Comparison of ENCODE assay signal across 11 cellular contexts in the genomic region with DNA sequence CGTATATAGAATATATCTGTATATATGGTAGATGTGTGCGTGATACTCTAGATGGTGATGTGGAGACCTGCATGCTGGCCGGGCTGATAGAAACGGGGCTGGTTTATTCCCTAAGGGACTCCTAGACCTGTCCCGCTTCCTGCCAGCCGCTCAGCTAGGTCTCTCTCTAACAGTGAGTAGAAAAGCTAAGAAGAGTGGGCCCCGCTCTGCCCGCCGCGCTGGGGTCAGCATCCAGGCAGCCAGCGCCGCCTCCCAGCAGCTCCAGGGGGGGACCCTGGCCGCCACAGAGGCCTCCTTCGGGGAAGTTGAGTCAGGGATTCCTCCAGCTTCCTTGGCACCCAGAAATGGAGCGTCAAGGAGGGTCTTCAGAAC. TPM values are rescaled to one million over a fixed set of nuclear protein-coding genes. Genes with fewer than 3 reads are reported as not detected.
DNase-seq lines count a peak whose midpoint lies in the region; ATAC-seq lines count a peak whose summit lies in the region.
"Had no signal": no experiment of that assay in that cellular context is flagged by ENCODE, and none has a peak within 500 bp of the region (broad histone marks: within the 10 kb centered on the region; RNA-seq: fewer than 3 reads in every experiment).

No MANE protein-coding gene starts in this region.

- peak overlapping the region; percentile 67 to 99 (median 93) for H3K4me2 ChIP-seq in BLaER1 treated with 17β-estradiol and CSF1 and Interleukin-3, amounts not matched to agents 10 nM and 100 nM

- H3K9ac ChIP-seq in BLaER1 treated with 17β-estradiol and CSF1 and Interleukin-3, amounts not matched to agents 10 nM and 100 nM: peak overlapping the region; percentile 56 to 87 (median 73)
- H3K9ac ChIP-seq in mucosa of rectum (ENCODE audit: low read depth in 1 of 2, low read length in 2 of 2): peak overlapping the region; percentile 13 to 32

- WGBS in adipose tissue, 3 donors: 49 to 73% (median 61%) methylated on average over 15 of the region's 15 CpGs

- H3K27me3 ChIP-seq in BLaER1 treated with 17β-estradiol and CSF1 and Interleukin-3, amounts not matched to agents 10 nM and 100 nM: peaks cover 0 to 15% (median 0%) of the 10 kb centered on the region in 11 experiments; a peak in 2 of 22 replicates
- no peaks in the 10 kb centered on the region for H3K27me3 ChIP-seq in mucosa of rectum (ENCODE audit: control insufficient read depth in 2 of 2, insufficient read depth in 2 of 2, low read length in 2 of 2)

- no peaks in the 10 kb centered on the region for H3K9me3 ChIP-seq in BLaER1 treated with 17β-estradiol and CSF1 and Interleukin-3, amounts not matched to agents 10 nM and 100 nM (replicated peaks in 1 of 11)
- no peaks in the 10 kb centered on the region for H3K9me3 ChIP-seq in mucosa of rectum (ENCODE audit: control insufficient read depth in 2 of 2, low read length in 2 of 2)

- H3K4me3 ChIP-seq in BLaER1 treated with 17β-estradiol and CSF1 and Interleukin-3, amounts not matched to agents 10 nM and 100 nM: peak overlapping the region; percentile 11 to 54 (median 34); a peak in 14 of 20 replicates
- peak overlapping the region; percentile 4 to 37 for H3K4me3 ChIP-seq in mucosa of rectum (ENCODE audit: low read length in 2 of 2)

- peak; percentile 43 for ATAC-seq in HG02588 (IDR thresholded peaks at IDR 0.05; ENCODE audit: unreplicated experiment)

- DNase-seq in NCI-H345 treated with DMSO at 0.1 percent for 48 hours (lab: John Stamatoyannopoulos, UW; ENCODE audit: unreplicated experiment) (no peak), NOMO-1 treated with DMSO at 0.1 percent for 48 hours (lab: John Stamatoyannopoulos, UW; ENCODE audit: unreplicated experiment) (no peak), pons (ENCODE audit: low spot score) (no peak), T1000 (lab: John Stamatoyannopoulos, UW) (no peak)
- DNase-seq: anterior cingulate cortex, DMS79 treated with DMSO at 0.1 percent for 48 hours, occipital lobe had no signal

- no peaks in the 10 kb centered on the region for H4K20me1 ChIP-seq in BLaER1 treated with 17β-estradiol and CSF1 and Interleukin-3, amounts not matched to agents 10 nM and 100 nM

- H3K4me1 ChIP-seq in BLaER1 treated with 17β-estradiol and CSF1 and Interleukin-3, amounts not matched to agents 10 nM and 100 nM: peaks cover 60 to 100% (median 94%) of the 10 kb centered on the region in 10 experiments
- peaks cover 47 to 50% of the 10 kb centered on the region in 2 donors for H3K4me1 ChIP-seq in mucosa of rectum (ENCODE audit: control insufficient read depth in 2 of 2, insufficient read depth in 2 of 2, low read length in 2 of 2)

- H3K27ac ChIP-seq in BLaER1 treated with 17β-estradiol and CSF1 and Interleukin-3, amounts not matched to agents 10 nM and 100 nM: peak overlapping the region; percentile 77 to 95 (median 83)
- H3K27ac ChIP-seq in adipose tissue (ENCODE audit: low read depth, low read length): peak overlapping the region; percentile 79
- H3K27ac ChIP-seq in mucosa of rectum (ENCODE audit: low read depth in 2 of 2, low read length in 2 of 2): peak overlapping the region; percentile 73 to 86

- no peaks in the 10 kb centered on the region for H3K36me3 ChIP-seq in BLaER1 treated with 17β-estradiol and CSF1 and Interleukin-3, amounts not matched to agents 10 nM and 100 nM
- no peaks in the 10 kb centered on the region for H3K36me3 ChIP-seq in mucosa of rectum (ENCODE audit: control insufficient read depth in 2 of 2, insufficient read depth in 2 of 2, low read length in 2 of 2)

RNA-seq across cellular contexts. Expression of a gene that starts 9.4 kb away (rescaled TPM):
- 10 to 100 TPM in 2 of 3 donors, 1 to 10 TPM in 1; 8.4 to 77.6 (median 54.4) TPM for polyA plus RNA-seq in adipose tissue

RNA-seq across cellular contexts. Expression of a gene that starts 11.7 kb away (rescaled TPM):
- 10 to 100 TPM in 1 of 3 donors, 1 to 10 TPM in 2; 1.6 to 14.4 (median 4.7) TPM for polyA plus RNA-seq in adipose tissue

RNA-seq across cellular contexts. Expression of a gene that starts 26.9 kb away (rescaled TPM):
- polyA plus RNA-seq in adipose tissue: 10 to 100 TPM; 14.1 to 20.8 (median 19.8) TPM

RNA-seq across cellular contexts. Expression of a gene that starts 57.5 kb away (rescaled TPM):
- polyA plus RNA-seq in adipose tissue: 1 to 10 TPM; 2.0 to 6.4 (median 4.2) TPM
